Comparison of ENCODE assay signal across 9 cellular contexts in the genomic region with DNA sequence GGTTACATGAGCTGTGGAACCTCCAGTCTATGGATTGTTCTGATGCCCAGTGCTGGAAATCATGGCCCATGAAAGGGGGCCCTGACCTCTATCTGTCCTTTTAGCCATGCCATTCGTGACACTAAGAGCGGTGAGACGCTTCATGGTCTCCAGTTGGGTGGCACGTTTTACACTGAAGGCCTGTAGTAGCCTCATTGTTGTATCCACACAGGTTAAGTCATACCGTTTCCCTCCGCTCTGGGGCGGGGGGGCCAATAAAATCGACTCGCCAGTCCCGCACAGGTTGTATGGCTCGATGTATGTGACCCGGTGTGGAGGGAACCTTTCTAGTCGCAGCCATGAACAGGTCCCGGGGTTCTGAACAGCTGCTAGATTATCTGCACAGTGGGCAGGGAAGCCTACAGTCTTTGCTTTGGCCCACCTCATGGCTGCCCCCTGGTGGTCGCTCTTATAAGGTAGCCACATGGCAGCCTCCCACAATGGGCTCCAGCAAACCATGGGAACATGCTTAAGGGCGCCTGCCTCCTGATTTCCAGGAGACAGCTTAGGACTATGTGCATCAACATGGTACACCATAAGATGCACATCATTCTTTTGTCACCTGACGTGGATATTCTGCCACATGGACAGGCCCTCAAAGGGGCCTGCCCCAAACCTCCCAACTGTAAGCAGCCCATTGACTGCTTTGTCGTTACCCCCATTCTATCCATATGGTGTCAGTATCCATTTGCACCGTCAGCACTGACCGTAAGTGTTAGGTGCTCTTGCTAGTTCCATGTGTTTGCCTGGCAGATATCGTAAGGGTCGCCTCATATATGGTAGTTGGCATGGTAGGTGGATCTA. TPM values are rescaled to one million over a fixed set of nuclear protein-coding genes. Genes with fewer than 3 reads are reported as not detected.
A peak's percentile ranks its signal among the peaks of the same experiment; 100 is the strongest.
DNase-seq lines count a peak whose midpoint lies in the region; ATAC-seq and TF ChIP-seq lines count a peak whose summit lies in the region.
"Had no signal": no experiment of that assay in that cellular context is flagged by ENCODE, and none has a peak within 500 bp of the region (broad histone marks: within the 10 kb centered on the region; RNA-seq: fewer than 3 reads in every experiment).

No MANE protein-coding gene starts in this region.

- DNase-seq in CD4-positive, alpha-beta T cell, result peak; percentile 76 to 92 (median 85)
- DNase-seq in HK-2 (ENCODE audit: unreplicated experiment) (peak; percentile 67), SK-N-SH (peak; percentile 67), glutamatergic neuron (peak; percentile 85), trophoblast cell (peak; percentile 61 to 85), type B pancreatic cell (ENCODE audit: extremely low spot score, unreplicated experiment) (no peak)
- DNase-seq in activated naive CD4-positive, alpha-beta T cell treated with anti-CD3 and anti-CD28 coated beads for 36 hours, result peak; percentile 93

- no peaks in the 10 kb centered on the region for H3K9me2 ChIP-seq in SK-N-SH

- no peak overlapping the region for H4K91ac ChIP-seq in trophoblast cell (ENCODE audit: low read depth, low read length)

- H4K20me1 ChIP-seq in SK-N-SH (ENCODE audit: insufficient read depth), result no peaks in the 10 kb centered on the region

- no peak overlapping the region for H3K14ac ChIP-seq in trophoblast cell (ENCODE audit: low read length)

- peak; percentile 60 for TF ChIP-seq RAD21 in SK-N-SH (IDR thresholded peaks at IDR 0.05; ENCODE audit: low read length)

- H3K9ac ChIP-seq in SK-N-SH (no peak overlapping the region), trophoblast cell (ENCODE audit: low read length) (no peak overlapping the region)

- intact Hi-C loops in CD4-positive, alpha-beta T cell (cut with DNase I, micrococcal nuclease), result loop anchor here (1.0 to 5.0 kb wide), 6 partner anchors 20 to 829 kb away; partner anchors contain the start of gene APOL3 (in 1 of the 2)
- intact Hi-C loops in activated naive CD4-positive, alpha-beta T cell treated with anti-CD3 and anti-CD28 coated beads for 36 hours (cut with micrococcal nuclease), result loop anchor here (1.0 kb wide), 3 partner anchors 35 to 249 kb away; no protein-coding TSS in a partner anchor

- no peaks in the 10 kb centered on the region for H3K9me3 Mint-ChIP-seq in CD4-positive, alpha-beta T cell
- H3K9me3 Mint-ChIP-seq in activated naive CD4-positive, alpha-beta T cell treated with anti-CD3 and anti-CD28 coated beads for 36 hours, result peaks cover 6% of the 10 kb centered on the region
- no peaks in the 10 kb centered on the region for H3K9me3 Mint-ChIP-seq in glutamatergic neuron (ENCODE audit: unreplicated experiment)
- no peaks in the 10 kb centered on the region for H3K9me3 Mint-ChIP-seq in type B pancreatic cell
- H3K9me3 Mint-ChIP-seq: IgD-negative memory B cell had no signal

- no peak overlapping the region for H2BK12ac ChIP-seq in trophoblast cell (ENCODE audit: low read length)

- peak; percentile 81 for TF ChIP-seq CTCF in CD4-positive, alpha-beta T cell (IDR thresholded peaks at IDR 0.05)
- TF ChIP-seq CTCF in SK-N-SH (IDR thresholded peaks at IDR 0.05), result peak; percentile 75
- peak; percentile 91 for TF ChIP-seq CTCF in glutamatergic neuron (IDR thresholded peaks at IDR 0.05; ENCODE audit: partially characterized antibody, unreplicated experiment)
- TF ChIP-seq CTCF in type B pancreatic cell (conservative IDR thresholded peaks at IDR 0.05), result peak; percentile 84

- H2BK5ac ChIP-seq in trophoblast cell (ENCODE audit: low read depth, low read length, poor library complexity), result no peak overlapping the region

- no peak overlapping the region for H2BK120ac ChIP-seq in trophoblast cell (ENCODE audit: insufficient read depth, low read length, poor library complexity)

- WGBS in SK-N-SH (ENCODE audit: low lambda C conversion rate), result 62% methylated on average over 19 of the region's 22 CpGs
- no CpG with 5 or more reads among the region's 22 CpGs for WGBS in trophoblast cell (ENCODE audit: extremely low coverage, insufficient coverage, insufficient read length)

- H2AK5ac ChIP-seq in trophoblast cell (ENCODE audit: low read length), result no peak overlapping the region

- H4K8ac ChIP-seq in trophoblast cell (ENCODE audit: low read depth, low read length), result no peak overlapping the region

- no peak overlapping the region for H3K4ac ChIP-seq in trophoblast cell (ENCODE audit: low read depth, low read length)

- no peaks in the 10 kb centered on the region for H3K27me3 Mint-ChIP-seq in CD4-positive, alpha-beta T cell
- H3K27me3 Mint-ChIP-seq in activated naive CD4-positive, alpha-beta T cell treated with anti-CD3 and anti-CD28 coated beads for 36 hours (ENCODE audit: low read depth), result no peaks in the 10 kb centered on the region
- H3K27me3 Mint-ChIP-seq in glutamatergic neuron (ENCODE audit: unreplicated experiment) (no peaks in the 10 kb centered on the region), type B pancreatic cell (no peaks in the 10 kb centered on the region)

- TF ChIP-seq EP300 in SK-N-SH (IDR thresholded peaks at IDR 0.05; ENCODE audit: borderline replicate concordance in 1 of 2, low read depth in 1 of 2, low read length in 1 of 2), result no peak

- H3K4me1 Mint-ChIP-seq in CD4-positive, alpha-beta T cell (ENCODE audit: low read depth), result peaks cover 6% of the 10 kb centered on the region
- peaks cover 7% of the 10 kb centered on the region for H3K4me1 Mint-ChIP-seq in activated naive CD4-positive, alpha-beta T cell treated with anti-CD3 and anti-CD28 coated beads for 36 hours (ENCODE audit: low read depth)
- H3K4me1 Mint-ChIP-seq in glutamatergic neuron (ENCODE audit: low read depth, unreplicated experiment) (peaks cover 1% of the 10 kb centered on the region), type B pancreatic cell (ENCODE audit: unreplicated experiment) (peaks cover 6% of the 10 kb centered on the region)

- H3K4me3 ChIP-seq in SK-N-SH (ENCODE audit: low read depth in 2 of 2, low read length in 1 of 2) (no peak overlapping the region), trophoblast cell (ENCODE audit: low read depth, low read length) (no peak overlapping the region)

- no peak overlapping the region for H4K12ac ChIP-seq in trophoblast cell (ENCODE audit: low read depth, low read length)

- no peak overlapping the region for H3K27ac Mint-ChIP-seq in CD4-positive, alpha-beta T cell
- no peak overlapping the region for H3K27ac Mint-ChIP-seq in activated naive CD4-positive, alpha-beta T cell treated with anti-CD3 and anti-CD28 coated beads for 36 hours
- H3K27ac Mint-ChIP-seq in glutamatergic neuron (ENCODE audit: unreplicated experiment), result peak overlapping the region; percentile 41
- no peak overlapping the region for H3K27ac Mint-ChIP-seq in type B pancreatic cell
- H3K27ac Mint-ChIP-seq: IgD-negative memory B cell had no signal

- H3K18ac ChIP-seq in trophoblast cell (ENCODE audit: low read length), result no peak overlapping the region

- peak; percentile 100 for ATAC-seq in CD4-positive, alpha-beta T cell (ENCODE audit: poor library complexity)
- no peak for ATAC-seq in HG03571 (IDR thresholded peaks at IDR 0.05; ENCODE audit: unreplicated experiment)

- CTCF ChIA-PET in CD4-positive, alpha-beta T cell (lab: Charles Lee), result interaction anchor here (0.6 to 3.6 kb wide), 13 partner anchors 8 to 873 kb away, joined by 3 to 15 read pairs (median 6); partner anchors contain the start of gene APOL3
- CTCF ChIA-PET in SK-N-SH (lab: Yijun Ruan, JAX), result interaction anchor here (0.5 to 2.5 kb wide), 12 partner anchors 10 to 559 kb away, joined by 3 to 20 read pairs (median 4); partner anchors contain the start of gene APOL2
- CTCF ChIA-PET in activated naive CD4-positive, alpha-beta T cell treated with anti-CD3 and anti-CD28 coated beads for 36 hours (lab: Charles Lee), result interaction anchor here (0.7 to 7.5 kb wide), 15 partner anchors 11 to 638 kb away, joined by 3 to 49 read pairs (median 6); partner anchors contain the start of genes APOL2 and APOL3

- no peak overlapping the region for H3K4me2 ChIP-seq in SK-N-SH
- no peak overlapping the region for H3K4me2 ChIP-seq in trophoblast cell (ENCODE audit: low read length)

- H3K4me3 Mint-ChIP-seq in CD4-positive, alpha-beta T cell, result no peak overlapping the region
- no peak overlapping the region for H3K4me3 Mint-ChIP-seq in activated naive CD4-positive, alpha-beta T cell treated with anti-CD3 and anti-CD28 coated beads for 36 hours
- H3K4me3 Mint-ChIP-seq in glutamatergic neuron (ENCODE audit: unreplicated experiment) (no peak overlapping the region), type B pancreatic cell (no peak overlapping the region)

- no peaks in the 10 kb centered on the region for H3K36me3 Mint-ChIP-seq in CD4-positive, alpha-beta T cell (ENCODE audit: low read depth)
- no peaks in the 10 kb centered on the region for H3K36me3 Mint-ChIP-seq in activated naive CD4-positive, alpha-beta T cell treated with anti-CD3 and anti-CD28 coated beads for 36 hours (ENCODE audit: low read depth)
- no peaks in the 10 kb centered on the region for H3K36me3 Mint-ChIP-seq in glutamatergic neuron (ENCODE audit: unreplicated experiment)
- H3K36me3 Mint-ChIP-seq in type B pancreatic cell, result no peaks in the 10 kb centered on the region

- no peaks in the 10 kb centered on the region for H3K79me1 ChIP-seq in trophoblast cell (ENCODE audit: low read length)

- no peaks in the 10 kb centered on the region for H3K36me3 ChIP-seq in SK-N-SH (replicated peaks in 1 of 2; ENCODE audit: control insufficient read depth in 1 of 2, insufficient read depth in 2 of 2, low read length in 1 of 2)
- H3K36me3 ChIP-seq in trophoblast cell (ENCODE audit: control insufficient read depth in 1 of 2, insufficient read depth in 2 of 2, low read length in 2 of 2), result no peaks in the 10 kb centered on the region

- H3F3A ChIP-seq in SK-N-SH (replicated peaks; ENCODE audit: insufficient read depth), result no peaks in the 10 kb centered on the region

- H3K79me2 ChIP-seq in SK-N-SH (ENCODE audit: insufficient read depth), result no peaks in the 10 kb centered on the region
- H3K79me2 ChIP-seq in trophoblast cell (ENCODE audit: control insufficient read depth, insufficient read depth, low read length, poor library complexity), result no peaks in the 10 kb centered on the region

- H3K9me3 ChIP-seq in CD4-positive, alpha-beta T cell (ENCODE audit: control insufficient read depth, low read length), result no peaks in the 10 kb centered on the region
- no peaks in the 10 kb centered on the region for H3K9me3 ChIP-seq in SK-N-SH
- no peaks in the 10 kb centered on the region for H3K9me3 ChIP-seq in trophoblast cell (ENCODE audit: insufficient read depth, low read depth, low read length)

- no peaks in the 10 kb centered on the region for H3K27me3 ChIP-seq in CD4-positive, alpha-beta T cell (ENCODE audit: control insufficient read depth, insufficient read depth, low read length)
- H3K27me3 ChIP-seq in SK-N-SH (ENCODE audit: insufficient read depth) (no peaks in the 10 kb centered on the region), trophoblast cell (ENCODE audit: insufficient read depth, low read length) (no peaks in the 10 kb centered on the region)

- H3K23ac ChIP-seq in trophoblast cell (ENCODE audit: low read length), result no peak overlapping the region

- H3K4me1 ChIP-seq in SK-N-SH (ENCODE audit: control insufficient read depth in 1 of 2, insufficient read depth in 2 of 2, low read depth in 1 of 2, low read length in 1 of 2), result peaks cover 3 to 6% of the 10 kb centered on the region in 2 experiments; a peak in 1 of 4 replicates
- H3K4me1 ChIP-seq in trophoblast cell (ENCODE audit: control insufficient read depth in 1 of 2, insufficient read depth in 2 of 2, low read length in 2 of 2), result no peaks in the 10 kb centered on the region

- no peak overlapping the region for H2AFZ ChIP-seq in SK-N-SH (ENCODE audit: low read depth)
- H2AFZ ChIP-seq in trophoblast cell (ENCODE audit: insufficient read depth, low read length, poor library complexity), result no peak overlapping the region

- no peak overlapping the region for H3K27ac ChIP-seq in CD4-positive, alpha-beta T cell (ENCODE audit: low read depth, low read length)
- H3K27ac ChIP-seq in SK-N-SH (ENCODE audit: low read depth in 2 of 2, low read length in 1 of 2), result no peak overlapping the region
- H3K27ac ChIP-seq in trophoblast cell (ENCODE audit: low read depth, low read length), result no peak overlapping the region

- POLR2A ChIA-PET in CD4-positive, alpha-beta T cell (lab: Charles Lee), result interaction anchor here (0.5 to 0.7 kb wide), 3 partner anchors 20 to 46 kb away, joined by 3 read pairs; partner anchors contain the start of gene APOL3
- POLR2A ChIA-PET in SK-N-SH (lab: Yijun Ruan, JAX), result no interaction called here

RNA-seq across cellular contexts. Expression of gene APOL3, which starts 19.7 kb away (rescaled TPM):
- total RNA-seq in CD4-positive, alpha-beta T cell, result 100 to 1,000 TPM; 111 to 116 TPM
- 0.21 and 1.1 TPM in 2 replicates for polyA plus RNA-seq in SK-N-SH (2012; rRNA removed)
- 0.09 and 0.17 TPM in 2 replicates for polyA plus RNA-seq in SK-N-SH (2012; cell fraction: cytosol; rRNA removed)
- polyA plus RNA-seq in SK-N-SH (2012; cell fraction: nucleus; rRNA removed), result 0.14 and 0.32 TPM in 2 replicates
- total RNA-seq in activated naive CD4-positive, alpha-beta T cell treated with anti-CD3 and anti-CD28 coated beads for 36 hours, result 10 to 100 TPM; 35.0 to 37.8 TPM
- total RNA-seq in glutamatergic neuron (ENCODE audit: unreplicated experiment), result not detected
- polyA plus RNA-seq in trophoblast cell (2013), result not detected in 2 replicates
- total RNA-seq in type B pancreatic cell (ENCODE audit: low replicate concordance), result 2.0 and 2.3 TPM in 2 replicates

RNA-seq across cellular contexts. Expression of gene APOL4, which starts 21.4 kb away (rescaled TPM):
- not detected for total RNA-seq in CD4-positive, alpha-beta T cell
- polyA plus RNA-seq in SK-N-SH (2012; rRNA removed), result 0.08 and 0.21 TPM in 2 replicates
- 0.27 and 0.38 TPM in 2 replicates for polyA plus RNA-seq in SK-N-SH (2012; cell fraction: cytosol; rRNA removed)
- polyA plus RNA-seq in SK-N-SH (2012; cell fraction: nucleus; rRNA removed), result 0.13 and 0.18 TPM in 2 replicates
- total RNA-seq in activated naive CD4-positive, alpha-beta T cell treated with anti-CD3 and anti-CD28 coated beads for 36 hours, result under 1 TPM; 0.07 to 0.20 TPM
- not detected for total RNA-seq in glutamatergic neuron (ENCODE audit: unreplicated experiment)
- 0.39 and 0.45 TPM in 2 replicates for polyA plus RNA-seq in trophoblast cell (2013)
- 0.67 and 1.4 TPM in 2 replicates for total RNA-seq in type B pancreatic cell (ENCODE audit: low replicate concordance)
- polyA plus RNA-seq: IgD-negative memory B cell had no signal

RNA-seq across cellular contexts. Expression of gene APOL2, which starts 59.1 kb away (rescaled TPM):
- 10 to 100 TPM; 17.8 to 21.8 TPM for total RNA-seq in CD4-positive, alpha-beta T cell
- polyA plus RNA-seq in SK-N-SH (2012; rRNA removed), result 8.3 and 9.4 TPM in 2 replicates
- 4.9 and 6.9 TPM in 2 replicates for polyA plus RNA-seq in SK-N-SH (2012; cell fraction: cytosol; rRNA removed)
- 21.0 and 23.6 TPM in 2 replicates for polyA plus RNA-seq in SK-N-SH (2012; cell fraction: nucleus; rRNA removed)
- 10 to 100 TPM; 53.8 to 55.0 TPM for total RNA-seq in activated naive CD4-positive, alpha-beta T cell treated with anti-CD3 and anti-CD28 coated beads for 36 hours
- not detected for total RNA-seq in glutamatergic neuron (ENCODE audit: unreplicated experiment)
- 5.7 and 6.0 TPM in 2 replicates for polyA plus RNA-seq in trophoblast cell (2013)
- total RNA-seq in type B pancreatic cell (ENCODE audit: low replicate concordance), result 23.7 and 30.4 TPM in 2 replicates

Comparison
In these comparisons a context has a peak if more than half of its experiments do, and no peak if none do; other contexts are left out.
1. RNA of gene APOL3, which starts 19.7 kb away (total RNA-seq): 111 to 116 TPM in CD4-positive, alpha-beta T cell and 35.0 to 37.8 TPM in activated naive CD4-positive, alpha-beta T cell treated with anti-CD3 and anti-CD28 coated beads for 36 hours; 2.0 to 2.3 TPM in type B pancreatic cell and not detected in glutamatergic neuron (single experiment); every median in the first group is over 10 times any median in the second.
2. RNA of gene APOL2, which starts 59.1 kb away (total RNA-seq): 53.8 to 55.0 TPM in activated naive CD4-positive, alpha-beta T cell treated with anti-CD3 and anti-CD28 coated beads for 36 hours, 23.7 to 30.4 TPM in type B pancreatic cell and 17.8 to 21.8 TPM in CD4-positive, alpha-beta T cell; not detected in glutamatergic neuron (single experiment); every median in the first group is over 10 times any median in the second.
3. Peak in every context shown above with its lines, with median percentiles within 50 percentile points of each other: CTCF ChIP-seq.